Comparison of ENCODE assay signal across 16 cellular contexts in the genomic region with DNA sequence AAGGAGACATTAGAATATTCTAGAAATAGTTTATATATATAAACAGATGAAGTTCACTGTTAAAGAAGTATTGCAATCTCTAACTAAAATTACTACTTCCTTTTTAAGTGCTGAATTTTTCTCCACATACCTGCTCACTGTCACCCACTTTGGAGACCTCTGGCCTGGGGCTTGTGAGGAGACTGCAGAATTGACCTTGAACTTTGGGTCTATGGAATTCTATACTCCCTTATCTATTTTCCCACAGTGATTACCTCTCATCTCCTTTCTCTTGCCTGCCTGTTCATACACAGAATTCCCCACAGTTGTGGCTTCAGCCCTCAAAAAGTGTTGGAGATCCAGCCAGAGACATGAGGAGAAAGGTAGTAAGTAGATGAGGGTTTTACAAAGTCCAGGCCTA. TPM values are rescaled to one million over a fixed set of nuclear protein-coding genes. Genes with fewer than 3 reads are reported as not detected.
A peak's percentile ranks its signal among the peaks of the same experiment; 100 is the strongest.
DNase-seq lines count a peak whose midpoint lies in the region; ATAC-seq and TF ChIP-seq lines count a peak whose summit lies in the region.
"Had no signal": no experiment of that assay in that cellular context is flagged by ENCODE, and none has a peak within 500 bp of the region (broad histone marks: within the 10 kb centered on the region; RNA-seq: fewer than 3 reads in every experiment).

No MANE protein-coding gene starts in this region.

- CTCF ChIA-PET in MCF 10A (lab: Yijun Ruan, JAX) = interaction anchor here (0.5 to 1.6 kb wide), 7 partner anchors 9 to 1457 kb away, joined by 3 to 9 read pairs (median 4); no protein-coding TSS in a partner anchor
- CTCF ChIA-PET in HEK293 (lab: Yijun Ruan, JAX) = no interaction called here

- H3K36me3 Mint-ChIP-seq in MCF 10A (ENCODE audit: insufficient read depth, unreplicated experiment) (peaks cover 94% of the 10 kb centered on the region), type B pancreatic cell (peaks cover 56% of the 10 kb centered on the region)
- peaks cover 75% of the 10 kb centered on the region for H3K36me3 Mint-ChIP-seq in central memory CD8-positive, alpha-beta T cell (ENCODE audit: insufficient read depth)
- peaks cover 66% of the 10 kb centered on the region for H3K36me3 Mint-ChIP-seq in stimulated activated memory B cell treated with anti-CD40 and anti-IgM and Interleukin-4, amounts not matched to agents 10 μg/mL and 1 μg/mL and 100 μg/mL, for 72 hours

- H3K4me3 Mint-ChIP-seq in MCF 10A (ENCODE audit: unreplicated experiment) (no peak overlapping the region), type B pancreatic cell (no peak overlapping the region)
- H3K4me3 Mint-ChIP-seq in central memory CD8-positive, alpha-beta T cell = no peak overlapping the region
- no peak overlapping the region for H3K4me3 Mint-ChIP-seq in stimulated activated memory B cell treated with anti-CD40 and anti-IgM and Interleukin-4, amounts not matched to agents 10 μg/mL and 1 μg/mL and 100 μg/mL, for 72 hours
- H3K4me3 Mint-ChIP-seq: CD4-positive, alpha-beta memory T cell had no signal

- H3K27ac Mint-ChIP-seq in MCF 10A (ENCODE audit: low read depth, unreplicated experiment) (peak overlapping the region; percentile 13), type B pancreatic cell (no peak overlapping the region)
- peak overlapping the region; percentile 58 for H3K27ac Mint-ChIP-seq in central memory CD8-positive, alpha-beta T cell (ENCODE audit: low read depth)
- H3K27ac Mint-ChIP-seq in stimulated activated memory B cell treated with anti-CD40 and anti-IgM and Interleukin-4, amounts not matched to agents 10 μg/mL and 1 μg/mL and 100 μg/mL, for 72 hours = peak overlapping the region; percentile 7

- intact Hi-C loops in MCF 10A (cut with micrococcal nuclease) = no loop called here
- intact Hi-C loops in breast epithelium (cut with DNase I; ENCODE audit: low total_unique reads) = loop anchor here (10.0 kb wide), 1 partner anchor 146 kb away; no protein-coding TSS in a partner anchor

- no peaks in the 10 kb centered on the region for H3K27me3 Mint-ChIP-seq in MCF 10A (ENCODE audit: insufficient read depth, unreplicated experiment)
- H3K27me3 Mint-ChIP-seq in central memory CD8-positive, alpha-beta T cell = no peaks in the 10 kb centered on the region
- H3K27me3 Mint-ChIP-seq in stimulated activated memory B cell treated with anti-CD40 and anti-IgM and Interleukin-4, amounts not matched to agents 10 μg/mL and 1 μg/mL and 100 μg/mL, for 72 hours = no peaks in the 10 kb centered on the region
- no peaks in the 10 kb centered on the region for H3K27me3 Mint-ChIP-seq in type B pancreatic cell
- H3K27me3 Mint-ChIP-seq: CD4-positive, alpha-beta memory T cell had no signal

- TF ChIP-seq CTCF in MCF 10A (IDR thresholded peaks at IDR 0.05; ENCODE audit: unreplicated experiment) (no peak), breast epithelium (IDR thresholded peaks at IDR 0.05) (no peak), HEK293 (tag by site-specific recombination; IDR thresholded peaks at IDR 0.05) (no peak), type B pancreatic cell (conservative IDR thresholded peaks at IDR 0.05) (no peak)

- no peaks in the 10 kb centered on the region for H3K9me3 ChIP-seq in breast epithelium
- no peaks in the 10 kb centered on the region for H3K9me3 ChIP-seq in HEK293 (ENCODE audit: control insufficient read depth, insufficient read depth, low read depth, low read length)
- H3K9me3 ChIP-seq: A549 had no signal

- no peak for ATAC-seq in central memory CD8-positive, alpha-beta T cell (replicated peaks; ENCODE audit: extremely low read depth, poor library complexity, severe bottlenecking)
- ATAC-seq in stimulated activated memory B cell treated with anti-CD40 and anti-IgM and Interleukin-4, amounts not matched to agents 10 μg/mL and 1 μg/mL and 100 μg/mL, for 72 hours = no peak
- ATAC-seq: A549 had no signal

- POLR2A ChIA-PET in MCF 10A (lab: Yijun Ruan, JAX) = interaction anchor here (0.6 kb wide), 1 partner anchor 20 kb away, joined by 3 read pairs; no protein-coding TSS in a partner anchor
- POLR2A ChIA-PET in HEK293 (lab: Yijun Ruan, JAX) = interaction anchor here (1.3 kb wide), 1 partner anchor 58 kb away, joined by 3 read pairs; the partner anchor contains the start of gene CNOT8

- H3K36me3 ChIP-seq in breast epithelium (peaks cover 22% of the 10 kb centered on the region), HEK293 (ENCODE audit: control insufficient read depth in 2 of 2, insufficient read depth in 1 of 2, low read length in 2 of 2) (peaks cover 69 to 93% of the 10 kb centered on the region in 2 experiments)

- no peaks in the 10 kb centered on the region for H3K27me3 ChIP-seq in breast epithelium

- H3K4me3 ChIP-seq in breast epithelium (no peak overlapping the region), HEK293 (ENCODE audit: low read depth, low read length) (no peak overlapping the region)
- H3K4me3 ChIP-seq: A549, PC-9 had no signal

- no peak for TF ChIP-seq POLR2A in breast epithelium (IDR thresholded peaks at IDR 0.05)

- no TSS peak for BruUV-seq in MCF 10A (replicated peaks; lab: Mats Ljungman, UMichigan)

- H3K27ac ChIP-seq in breast epithelium (no peak overlapping the region), HEK293 (ENCODE audit: extremely low read depth, low read depth, low read length) (peak overlapping the region; percentile 39; the same call in 1 of the 2 replicates)
- H3K27ac ChIP-seq: A549, PC-9 had no signal

- no peaks in the 10 kb centered on the region for H3K4me1 Mint-ChIP-seq in MCF 10A (ENCODE audit: insufficient read depth, unreplicated experiment)
- H3K4me1 Mint-ChIP-seq in central memory CD8-positive, alpha-beta T cell = peaks cover 5% of the 10 kb centered on the region
- no peaks in the 10 kb centered on the region for H3K4me1 Mint-ChIP-seq in stimulated activated memory B cell treated with anti-CD40 and anti-IgM and Interleukin-4, amounts not matched to agents 10 μg/mL and 1 μg/mL and 100 μg/mL, for 72 hours
- no peaks in the 10 kb centered on the region for H3K4me1 Mint-ChIP-seq in type B pancreatic cell (ENCODE audit: unreplicated experiment)

- H3K9me3 Mint-ChIP-seq in MCF 10A (ENCODE audit: unreplicated experiment) (no peaks in the 10 kb centered on the region), type B pancreatic cell (no peaks in the 10 kb centered on the region)
- no peaks in the 10 kb centered on the region for H3K9me3 Mint-ChIP-seq in central memory CD8-positive, alpha-beta T cell
- no peaks in the 10 kb centered on the region for H3K9me3 Mint-ChIP-seq in stimulated activated memory B cell treated with anti-CD40 and anti-IgM and Interleukin-4, amounts not matched to agents 10 μg/mL and 1 μg/mL and 100 μg/mL, for 72 hours
- H3K9me3 Mint-ChIP-seq: CD4-positive, alpha-beta memory T cell had no signal

- DNase-seq in MCF 10A (ENCODE audit: unreplicated experiment) (no peak), breast epithelium (ENCODE audit: low spot score in 2 of 2) (no peak), type B pancreatic cell (ENCODE audit: extremely low spot score, unreplicated experiment) (no peak), NCI-H748 (lab: John Stamatoyannopoulos, UW; ENCODE audit: unreplicated experiment) (no peak)
- DNase-seq in central memory CD8-positive, alpha-beta T cell (ENCODE audit: low spot score in 2 of 2) = no peak
- no peak for DNase-seq in stimulated activated CD8-positive, alpha-beta memory T cell treated with anti-CD3 and anti-CD28 coated beads, Interleukin-4, amount 100 ng/mL, for 48 hours
- DNase-seq: CD4-positive, alpha-beta memory T cell; DMS79 treated with DMSO at 0.1 percent for 48 hours; GDM1; NCI-H2107; NCI-H345; NCI-H526 treated with DMSO at 0.1 percent for 48 hours; PC-9 had no signal

- H3K4me1 ChIP-seq in breast epithelium = no peaks in the 10 kb centered on the region
- peaks cover 13% of the 10 kb centered on the region for H3K4me1 ChIP-seq in HEK293 (ENCODE audit: control insufficient read depth, insufficient read depth, low read length)
- H3K4me1 ChIP-seq: A549 had no signal

TF ChIP-seq in HEK293, 187 proteins besides CTCF, POLR2A, EP300 and RAD21 (continues in another document):
- TF ChIP-seq ZNF645 (tag by site-specific recombination; IDR thresholded peaks at IDR 0.05) = no peak
- no peak for TF ChIP-seq ZNF639 (tag by site-specific recombination; IDR thresholded peaks at IDR 0.05)
- no peak for TF ChIP-seq ZNF112 (tag by site-specific recombination; IDR thresholded peaks at IDR 0.05)
- TF ChIP-seq ZNF510 (tag by site-specific recombination; IDR thresholded peaks at IDR 0.05; ENCODE audit: insufficient replicate concordance) = no peak
- no peak for TF ChIP-seq SALL2 (tag by site-specific recombination; IDR thresholded peaks at IDR 0.05; ENCODE audit: borderline replicate concordance)

RNA-seq across cellular contexts. Expression of gene LARP1, which starts 45.4 kb away (rescaled TPM):
- total RNA-seq in MCF 10A (2022) (321 and 340 TPM in 2 replicates), breast epithelium (100 to 1,000 TPM in 1 of 3 donors, 10 to 100 TPM in 2; 64.0 to 123 (median 73.7) TPM), type B pancreatic cell (ENCODE audit: low replicate concordance) (170 and 220 TPM in 2 replicates)

RNA-seq across cellular contexts. Expression of gene FAXDC2, which starts 49.8 kb away (rescaled TPM):
- total RNA-seq in MCF 10A (2022) (0.79 and 2.1 TPM in 2 replicates), breast epithelium (100 to 1,000 TPM in 1 of 3 donors, 10 to 100 TPM in 2; 43.9 to 117 (median 52.5) TPM), type B pancreatic cell (ENCODE audit: low replicate concordance) (9.3 and 24.9 TPM in 2 replicates)

RNA-seq across cellular contexts. Expression of gene CNOT8, which starts 57.8 kb away (rescaled TPM):
- total RNA-seq in MCF 10A (2022) = 52.3 and 60.5 TPM in 2 replicates
- 100 to 1,000 TPM in 1 of 3 donors, 10 to 100 TPM in 2; 78.7 to 180 (median 84.7) TPM for total RNA-seq in breast epithelium
- total RNA-seq in type B pancreatic cell (ENCODE audit: low replicate concordance) = 41.4 and 51.5 TPM in 2 replicates
